In genomic region chr2:8992643-8993042, GRCh38 we compare ENCODE assay signal across 1 cellular context.
TF ChIP-seq lines count a peak whose summit lies in the region.

No MANE protein-coding gene starts in this region.

TF ChIP-seq in H1, 55 proteins besides CTCF, POLR2A, EP300 and RAD21:
- TF ChIP-seq BCL11A (IDR thresholded peaks at IDR 0.05; ENCODE audit: low read depth in 2 of 2, low read length in 2 of 2) (no peak), SP4 (IDR thresholded peaks at IDR 0.05; ENCODE audit: low read length) (no peak)
